In the genomic region with DNA sequence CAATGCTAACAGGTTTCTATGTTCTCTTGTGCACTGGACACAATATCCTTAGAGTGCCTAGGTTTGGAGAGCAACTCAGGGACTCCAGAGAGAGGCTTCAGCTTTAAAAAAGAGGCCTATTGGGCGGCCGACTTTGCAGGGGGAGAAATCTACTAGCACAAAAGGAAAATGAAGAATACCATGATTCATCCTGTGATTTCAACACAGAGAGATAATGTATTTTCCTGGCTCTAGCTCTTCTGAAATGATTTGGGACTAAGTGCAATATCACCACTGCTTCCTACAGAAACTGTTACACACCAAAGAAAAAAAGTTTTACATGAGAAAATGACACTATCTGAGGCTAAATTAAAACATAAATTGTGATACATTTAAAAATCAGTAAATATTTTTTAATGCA, we compare ENCODE assay signal across 40 cellular contexts.
DNase-seq lines count a peak whose midpoint lies in the region; ATAC-seq and TF ChIP-seq lines count a peak whose summit lies in the region.
"Had no signal": no experiment of that assay in that cellular context is flagged by ENCODE, and none has a peak within 500 bp of the region (broad histone marks: within the 10 kb centered on the region; RNA-seq: fewer than 3 reads in every experiment).

No MANE protein-coding gene starts in this region.

- no peaks in the 10 kb centered on the region for H3K27me3 ChIP-seq in ACC112 (ENCODE audit: insufficient read depth, low read length)
- H3K27me3 ChIP-seq in brain microvascular endothelial cell (replicated peaks): no peaks in the 10 kb centered on the region
- H3K27me3 ChIP-seq: adrenal gland, breast epithelium, colonic mucosa, heart left ventricle, upper lobe of left lung had no signal

- in situ Hi-C loops in brain microvascular endothelial cell (cut with HindIII; ENCODE audit: low pct_ligation_motif_present, low sequenced_read_pairs): no loop called here

- peaks cover 0 to 16% (median 0%) of the 10 kb centered on the region in 6 donors for H3K9me3 Mint-ChIP-seq in immature natural killer cell
- H3K9me3 Mint-ChIP-seq: activated CD8-positive, alpha-beta T cell treated with anti-CD3 and anti-CD28 coated beads for 36 hours; activated naive CD4-positive, alpha-beta T cell treated with anti-CD3 and anti-CD28 coated beads for 36 hours; activated T-helper 1 cell treated with anti-CD3 and anti-CD28 coated beads, Interleukin-12 subunit alpha, Interleukin-12 subunit beta, Interleukin-2, Interleukin-4 antibody, amounts not matched to agents 30 ng/mL and 10 ng/mL and 1 ng/mL, durations not matched to agents 14 hours and 24 hours and 36 hours; natural killer cell treated with Interleukin-12 subunit alpha and Interleukin-12 subunit beta and Interleukin-15 and Interleukin-18, amount 100 ng/mL, for 72 hours had no signal

- H3K36me3 ChIP-seq in ACC112 (ENCODE audit: insufficient read depth, low read length) (no peaks in the 10 kb centered on the region), brain microvascular endothelial cell (replicated peaks) (no peaks in the 10 kb centered on the region)
- H3K36me3 ChIP-seq: adrenal gland, breast epithelium, colonic mucosa, heart left ventricle, lower lobe of right lung, upper lobe of left lung had no signal

- ATAC-seq in HG03571 (IDR thresholded peaks at IDR 0.05; ENCODE audit: unreplicated experiment): no peak
- ATAC-seq: activated CD8-positive, alpha-beta T cell treated with anti-CD3 and anti-CD28 coated beads for 36 hours; HepG2; lower lobe of right lung; natural killer cell treated with Interleukin-12 subunit alpha and Interleukin-12 subunit beta and Interleukin-15 and Interleukin-18, amount 100 ng/mL, for 72 hours; stimulated activated memory B cell treated with anti-CD40 and anti-IgM and Interleukin-4, amounts not matched to agents 10 μg/mL and 1 μg/mL and 100 μg/mL, for 72 hours had no signal

- no peaks in the 10 kb centered on the region for H3K79me2 ChIP-seq in ACC112 (ENCODE audit: control insufficient read depth, insufficient read depth, low read length, unreplicated experiment)

- TF ChIP-seq CTCF in brain microvascular endothelial cell (IDR thresholded peaks at IDR 0.05; ENCODE audit: low read depth, low read length, missing control alignments): no peak
- TF ChIP-seq CTCF in fibroblast of villous mesenchyme (IDR thresholded peaks at IDR 0.05; ENCODE audit: insufficient read depth, low read depth, low read length): no peak

- no peaks in the 10 kb centered on the region for H3K4me1 Mint-ChIP-seq in immature natural killer cell
- H3K4me1 Mint-ChIP-seq: CD4-positive, CD25-positive, alpha-beta regulatory T cell; stimulated activated memory B cell treated with anti-CD40 and anti-IgM and Interleukin-4, amounts not matched to agents 10 μg/mL and 1 μg/mL and 100 μg/mL, for 72 hours had no signal

- H3K27me3 Mint-ChIP-seq in immature natural killer cell (ENCODE audit: low read depth in 3 of 3): peaks cover 0 to 2% (median 2%) of the 10 kb centered on the region in 3 donors
- H3K27me3 Mint-ChIP-seq: natural killer cell treated with Interleukin-12 subunit alpha and Interleukin-12 subunit beta and Interleukin-15 and Interleukin-18, amount 100 ng/mL, for 72 hours; stimulated activated memory B cell treated with anti-CD40 and anti-IgM and Interleukin-4, amounts not matched to agents 10 μg/mL and 1 μg/mL and 100 μg/mL, for 72 hours had no signal

- H3K27ac Mint-ChIP-seq in immature natural killer cell: no peak overlapping the region
- H3K27ac Mint-ChIP-seq: activated CD8-positive, alpha-beta T cell treated with anti-CD3 and anti-CD28 coated beads for 36 hours; activated naive CD4-positive, alpha-beta T cell treated with anti-CD3 and anti-CD28 coated beads for 36 hours; activated T-helper 1 cell treated with anti-CD3 and anti-CD28 coated beads, Interleukin-12 subunit alpha, Interleukin-12 subunit beta, Interleukin-2, Interleukin-4 antibody, amounts not matched to agents 30 ng/mL and 10 ng/mL and 1 ng/mL, durations not matched to agents 14 hours and 24 hours and 36 hours; CD4-positive, CD25-positive, alpha-beta regulatory T cell; natural killer cell treated with Interleukin-12 subunit alpha and Interleukin-12 subunit beta and Interleukin-15 and Interleukin-18, amount 100 ng/mL, for 72 hours; stimulated activated memory B cell treated with anti-CD40 and anti-IgM and Interleukin-4, amounts not matched to agents 10 μg/mL and 1 μg/mL and 100 μg/mL, for 72 hours had no signal

- H3K27ac ChIP-seq in ACC112 (ENCODE audit: low read depth, low read length) (peak overlapping the region; percentile 9; the same call in 1 of the 2 replicates), brain microvascular endothelial cell (peak overlapping the region; percentile 11)
- H3K27ac ChIP-seq: adrenal gland, breast epithelium, colonic mucosa, epithelial cell of prostate, lower lobe of right lung, PC-9, upper lobe of left lung had no signal

- no peak overlapping the region for H3K4me3 Mint-ChIP-seq in immature natural killer cell
- H3K4me3 Mint-ChIP-seq: activated CD8-positive, alpha-beta T cell treated with anti-CD3 and anti-CD28 coated beads for 36 hours; activated naive CD4-positive, alpha-beta T cell treated with anti-CD3 and anti-CD28 coated beads for 36 hours; activated T-helper 1 cell treated with anti-CD3 and anti-CD28 coated beads, Interleukin-12 subunit alpha, Interleukin-12 subunit beta, Interleukin-2, Interleukin-4 antibody, amounts not matched to agents 30 ng/mL and 10 ng/mL and 1 ng/mL, durations not matched to agents 14 hours and 24 hours and 36 hours; CD4-positive, CD25-positive, alpha-beta regulatory T cell; natural killer cell treated with Interleukin-12 subunit alpha and Interleukin-12 subunit beta and Interleukin-15 and Interleukin-18, amount 100 ng/mL, for 72 hours; stimulated activated memory B cell treated with anti-CD40 and anti-IgM and Interleukin-4, amounts not matched to agents 10 μg/mL and 1 μg/mL and 100 μg/mL, for 72 hours had no signal

- H2AFZ ChIP-seq in ACC112 (ENCODE audit: low read length, unreplicated experiment): no peak overlapping the region
- H2AFZ ChIP-seq: PC-9 had no signal

- H3K4me3 ChIP-seq in ACC112 (ENCODE audit: low read depth, low read length) (no peak overlapping the region), brain microvascular endothelial cell (ENCODE audit: low read depth, low read length) (no peak overlapping the region), fibroblast of villous mesenchyme (ENCODE audit: low read depth, low read length) (no peak overlapping the region)
- H3K4me3 ChIP-seq: adrenal gland, breast epithelium, colonic mucosa, heart left ventricle, lower lobe of right lung, PC-9, upper lobe of left lung had no signal

- H3K4me1 ChIP-seq in ACC112 (ENCODE audit: control insufficient read depth, insufficient read depth, low read length, unreplicated experiment): peaks cover 15% of the 10 kb centered on the region
- H3K4me1 ChIP-seq: adrenal gland, breast epithelium, colonic mucosa, lower lobe of right lung, upper lobe of left lung had no signal

- H3K36me3 Mint-ChIP-seq in immature natural killer cell: no peaks in the 10 kb centered on the region
- H3K36me3 Mint-ChIP-seq: CD4-positive, CD25-positive, alpha-beta regulatory T cell; natural killer cell treated with Interleukin-12 subunit alpha and Interleukin-12 subunit beta and Interleukin-15 and Interleukin-18, amount 100 ng/mL, for 72 hours; stimulated activated memory B cell treated with anti-CD40 and anti-IgM and Interleukin-4, amounts not matched to agents 10 μg/mL and 1 μg/mL and 100 μg/mL, for 72 hours had no signal

- DNase-seq in HT1080 (ENCODE audit: low read depth) (peak; percentile 8), brain microvascular endothelial cell (peak; percentile 9), fibroblast of villous mesenchyme (ENCODE audit: low read depth) (peak; percentile 42), NCI-H2081 treated with DMSO at 0.1 percent for 48 hours (lab: John Stamatoyannopoulos, UW) (no peak), immature natural killer cell (no peak)
- no peak for DNase-seq in activated naive CD4-positive, alpha-beta T cell (lab: John Stamatoyannopoulos, UW)
- DNase-seq: activated CD8-positive, alpha-beta memory T cell treated with anti-CD3 and anti-CD28 coated beads, Interleukin-2, amount 50 U/mL, for 48 hours; activated CD8-positive, alpha-beta T cell treated with anti-CD3 and anti-CD28 coated beads for 36 hours; activated naive CD4-positive, alpha-beta T cell treated with anti-CD3 and anti-CD28 coated beads for 36 hours; adrenal gland; AML-193; Calu3; CD4-positive, CD25-positive, alpha-beta regulatory T cell; colonic mucosa; DMS79; effector CD8-positive, alpha-beta T cell; foreskin melanocyte; GDM1; H7; heart left ventricle; Karpas-422; kidney glomerular epithelial cell; lower lobe of right lung; NCI-H1436; NCI-H2081; NCI-H2227 treated with DMSO at 0.1 percent for 48 hours; NCI-H526 treated with DMSO at 0.1 percent for 48 hours; NK-92 treated with Interleukin-12 subunit alpha and Interleukin-12 subunit beta, amount 100 ng/mL, for 24 hours; occipital lobe; PC-9; Right ventricle myocardium superior; upper lobe of left lung had no signal

Comparison
In these comparisons a context has a peak if more than half of its experiments do, and no peak if none do; other contexts are left out.
1. DNase-seq: peak in HT1080 (single experiment), brain microvascular endothelial cell (single experiment) and fibroblast of villous mesenchyme (single experiment); none in NCI-H2081 treated with DMSO at 0.1 percent for 48 hours (single experiment), immature natural killer cell (0 of 3) and activated naive CD4-positive, alpha-beta T cell (0 of 4).